Comparison of ENCODE assay signal across 1 cellular context in the genomic region with DNA sequence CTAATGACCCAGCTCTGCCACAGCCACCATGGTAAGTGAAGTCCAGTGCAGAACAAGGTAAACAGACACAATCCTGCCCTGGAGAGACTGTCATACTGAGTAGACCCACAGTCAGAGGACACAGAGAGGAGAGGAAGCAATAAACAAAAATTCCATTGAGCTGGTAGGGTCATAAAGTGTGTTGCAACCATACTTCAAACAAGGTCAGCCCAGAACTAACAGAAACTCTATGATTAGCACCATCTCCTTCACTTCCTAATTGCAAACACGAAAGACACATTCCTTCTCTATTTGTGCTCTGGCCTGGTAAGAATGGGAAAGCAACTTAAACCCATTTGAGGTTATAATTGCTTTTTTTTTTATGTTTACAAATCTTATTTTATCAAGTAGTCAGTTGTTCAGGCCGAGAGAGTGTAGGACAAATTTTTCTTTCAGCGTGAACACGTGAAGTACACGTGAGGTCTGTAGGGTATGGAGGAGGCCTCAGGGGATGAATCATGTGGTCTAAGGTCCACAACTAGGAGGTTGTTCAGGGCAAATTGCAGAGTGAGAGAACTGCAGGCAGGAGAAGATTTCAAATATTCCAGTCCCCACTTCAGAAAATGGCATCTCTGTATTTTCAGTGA.
A peak's percentile ranks its signal among the peaks of the same experiment; 100 is the strongest.
TF ChIP-seq lines count a peak whose summit lies in the region.

No MANE protein-coding gene starts in this region.

TF ChIP-seq in HepG2, 621 proteins besides CTCF, POLR2A, EP300 and RAD21 (continued from another document and continues in another):
- TF ChIP-seq, protein P1, sequence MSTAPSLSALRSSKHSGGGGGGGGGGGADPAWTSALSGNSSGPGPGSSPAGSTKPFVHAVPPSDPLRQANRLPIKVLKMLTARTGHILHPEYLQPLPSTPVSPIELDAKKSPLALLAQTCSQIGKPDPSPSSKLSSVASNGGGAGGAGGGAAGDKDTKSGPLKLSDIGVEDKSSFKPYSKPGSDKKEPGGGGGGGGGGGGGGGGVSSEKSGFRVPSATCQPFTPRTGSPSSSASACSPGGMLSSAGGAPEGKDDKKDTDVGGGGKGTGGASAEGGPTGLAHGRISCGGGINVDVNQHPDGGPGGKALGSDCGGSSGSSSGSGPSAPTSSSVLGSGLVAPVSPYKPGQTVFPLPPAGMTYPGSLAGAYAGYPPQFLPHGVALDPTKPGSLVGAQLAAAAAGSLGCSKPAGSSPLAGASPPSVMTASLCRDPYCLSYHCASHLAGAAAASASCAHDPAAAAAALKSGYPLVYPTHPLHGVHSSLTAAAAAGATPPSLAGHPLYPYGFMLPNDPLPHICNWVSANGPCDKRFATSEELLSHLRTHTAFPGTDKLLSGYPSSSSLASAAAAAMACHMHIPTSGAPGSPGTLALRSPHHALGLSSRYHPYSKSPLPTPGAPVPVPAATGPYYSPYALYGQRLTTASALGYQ (CRISPR knock-in tag; IDR thresholded peaks at IDR 0.05) = peak; percentile 97
- peak; percentile 95 for TF ChIP-seq ELF3 (CRISPR knock-in tag; IDR thresholded peaks at IDR 0.05)
- peak; percentile 44; the same call in 1 of the 2 replicates for TF ChIP-seq ZNF563 (CRISPR knock-in tag; IDR thresholded peaks at IDR 0.05)
- TF ChIP-seq MTF1 (CRISPR knock-in tag; IDR thresholded peaks at IDR 0.05) = no peak
- no peak for TF ChIP-seq ZNF329 (CRISPR knock-in tag; IDR thresholded peaks at IDR 0.05; ENCODE audit: low read depth)
- TF ChIP-seq, protein P2, sequence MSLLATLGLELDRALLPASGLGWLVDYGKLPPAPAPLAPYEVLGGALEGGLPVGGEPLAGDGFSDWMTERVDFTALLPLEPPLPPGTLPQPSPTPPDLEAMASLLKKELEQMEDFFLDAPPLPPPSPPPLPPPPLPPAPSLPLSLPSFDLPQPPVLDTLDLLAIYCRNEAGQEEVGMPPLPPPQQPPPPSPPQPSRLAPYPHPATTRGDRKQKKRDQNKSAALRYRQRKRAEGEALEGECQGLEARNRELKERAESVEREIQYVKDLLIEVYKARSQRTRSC (CRISPR knock-in tag; IDR thresholded peaks at IDR 0.05; ENCODE audit: low read depth) = peak; percentile 95
- TF ChIP-seq, protein P3, sequence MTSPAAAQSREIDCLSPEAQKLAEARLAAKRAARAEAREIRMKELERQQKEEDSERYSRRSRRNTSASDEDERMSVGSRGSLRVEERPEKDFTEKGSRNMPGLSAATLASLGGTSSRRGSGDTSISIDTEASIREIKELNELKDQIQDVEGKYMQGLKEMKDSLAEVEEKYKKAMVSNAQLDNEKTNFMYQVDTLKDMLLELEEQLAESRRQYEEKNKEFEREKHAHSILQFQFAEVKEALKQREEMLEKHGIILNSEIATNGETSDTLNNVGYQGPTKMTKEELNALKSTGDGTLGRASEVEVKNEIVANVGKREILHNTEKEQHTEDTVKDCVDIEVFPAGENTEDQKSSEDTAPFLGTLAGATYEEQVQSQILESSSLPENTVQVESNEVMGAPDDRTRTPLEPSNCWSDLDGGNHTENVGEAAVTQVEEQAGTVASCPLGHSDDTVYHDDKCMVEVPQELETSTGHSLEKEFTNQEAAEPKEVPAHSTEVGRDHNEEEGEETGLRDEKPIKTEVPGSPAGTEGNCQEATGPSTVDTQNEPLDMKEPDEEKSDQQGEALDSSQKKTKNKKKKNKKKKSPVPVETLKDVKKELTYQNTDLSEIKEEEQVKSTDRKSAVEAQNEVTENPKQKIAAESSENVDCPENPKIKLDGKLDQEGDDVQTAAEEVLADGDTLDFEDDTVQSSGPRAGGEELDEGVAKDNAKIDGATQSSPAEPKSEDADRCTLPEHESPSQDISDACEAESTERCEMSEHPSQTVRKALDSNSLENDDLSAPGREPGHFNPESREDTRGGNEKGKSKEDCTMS (CRISPR knock-in tag; conservative IDR thresholded peaks at IDR 0.05) = peak; percentile 43; the same call in 1 of the 2 replicates
- TF ChIP-seq JUND (CRISPR knock-in tag; IDR thresholded peaks at IDR 0.05) = peak; percentile 93
- TF ChIP-seq DR1 (CRISPR knock-in tag; IDR thresholded peaks at IDR 0.05) = 0 out of 2 replicates have a peak, but pooled peaks have one; percentile 28
- no peak for TF ChIP-seq KAT2B (IDR thresholded peaks at IDR 0.05; ENCODE audit: borderline replicate concordance, low read depth, low read length)
- TF ChIP-seq ZNF790 (CRISPR knock-in tag; IDR thresholded peaks at IDR 0.05; ENCODE audit: borderline replicate concordance) = no peak
- peak; percentile 75; the same call in 1 of the 2 replicates for TF ChIP-seq ZNF557 (CRISPR knock-in tag; IDR thresholded peaks at IDR 0.05)
- TF ChIP-seq ZIK1 (CRISPR knock-in tag; IDR thresholded peaks at IDR 0.05; ENCODE audit: borderline replicate concordance, low read depth) = peak; percentile 78; the same call in 1 of the 2 replicates
- TF ChIP-seq, protein P4, sequence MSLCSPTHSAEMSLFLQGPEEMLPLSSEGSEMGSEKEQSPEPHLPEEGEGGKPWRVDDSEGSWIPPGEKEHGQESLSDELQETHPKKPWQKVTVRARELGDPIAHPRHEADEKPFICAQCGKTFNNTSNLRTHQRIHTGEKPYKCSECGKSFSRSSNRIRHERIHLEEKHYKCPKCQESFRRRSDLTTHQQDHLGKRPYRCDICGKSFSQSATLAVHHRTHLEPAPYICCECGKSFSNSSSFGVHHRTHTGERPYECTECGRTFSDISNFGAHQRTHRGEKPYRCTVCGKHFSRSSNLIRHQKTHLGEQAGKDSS (CRISPR knock-in tag; IDR thresholded peaks at IDR 0.05; ENCODE audit: borderline replicate concordance, low read depth) = peak; percentile 51; the same call in 1 of the 2 replicates
- TF ChIP-seq, protein P5, sequence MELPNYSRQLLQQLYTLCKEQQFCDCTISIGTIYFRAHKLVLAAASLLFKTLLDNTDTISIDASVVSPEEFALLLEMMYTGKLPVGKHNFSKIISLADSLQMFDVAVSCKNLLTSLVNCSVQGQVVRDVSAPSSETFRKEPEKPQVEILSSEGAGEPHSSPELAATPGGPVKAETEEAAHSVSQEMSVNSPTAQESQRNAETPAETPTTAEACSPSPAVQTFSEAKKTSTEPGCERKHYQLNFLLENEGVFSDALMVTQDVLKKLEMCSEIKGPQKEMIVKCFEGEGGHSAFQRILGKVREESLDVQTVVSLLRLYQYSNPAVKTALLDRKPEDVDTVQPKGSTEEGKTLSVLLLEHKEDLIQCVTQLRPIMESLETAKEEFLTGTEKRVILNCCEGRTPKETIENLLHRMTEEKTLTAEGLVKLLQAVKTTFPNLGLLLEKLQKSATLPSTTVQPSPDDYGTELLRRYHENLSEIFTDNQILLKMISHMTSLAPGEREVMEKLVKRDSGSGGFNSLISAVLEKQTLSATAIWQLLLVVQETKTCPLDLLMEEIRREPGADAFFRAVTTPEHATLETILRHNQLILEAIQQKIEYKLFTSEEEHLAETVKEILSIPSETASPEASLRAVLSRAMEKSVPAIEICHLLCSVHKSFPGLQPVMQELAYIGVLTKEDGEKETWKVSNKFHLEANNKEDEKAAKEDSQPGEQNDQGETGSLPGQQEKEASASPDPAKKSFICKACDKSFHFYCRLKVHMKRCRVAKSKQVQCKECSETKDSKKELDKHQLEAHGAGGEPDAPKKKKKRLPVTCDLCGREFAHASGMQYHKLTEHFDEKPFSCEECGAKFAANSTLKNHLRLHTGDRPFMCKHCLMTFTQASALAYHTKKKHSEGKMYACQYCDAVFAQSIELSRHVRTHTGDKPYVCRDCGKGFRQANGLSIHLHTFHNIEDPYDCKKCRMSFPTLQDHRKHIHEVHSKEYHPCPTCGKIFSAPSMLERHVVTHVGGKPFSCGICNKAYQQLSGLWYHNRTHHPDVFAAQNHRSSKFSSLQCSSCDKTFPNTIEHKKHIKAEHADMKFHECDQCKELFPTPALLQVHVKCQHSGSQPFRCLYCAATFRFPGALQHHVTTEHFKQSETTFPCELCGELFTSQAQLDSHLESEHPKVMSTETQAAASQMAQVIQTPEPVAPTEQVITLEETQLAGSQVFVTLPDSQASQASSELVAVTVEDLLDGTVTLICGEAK (IDR thresholded peaks at IDR 0.05) = no peak
- TF ChIP-seq, protein P5 (CRISPR knock-in tag; IDR thresholded peaks at IDR 0.05) = peak; percentile 45; the same call in 1 of the 2 replicates
- no peak for TF ChIP-seq RBM22 (optimal IDR thresholded peaks at IDR 0.05; ENCODE audit: low read length)
- TF ChIP-seq, protein P6, sequence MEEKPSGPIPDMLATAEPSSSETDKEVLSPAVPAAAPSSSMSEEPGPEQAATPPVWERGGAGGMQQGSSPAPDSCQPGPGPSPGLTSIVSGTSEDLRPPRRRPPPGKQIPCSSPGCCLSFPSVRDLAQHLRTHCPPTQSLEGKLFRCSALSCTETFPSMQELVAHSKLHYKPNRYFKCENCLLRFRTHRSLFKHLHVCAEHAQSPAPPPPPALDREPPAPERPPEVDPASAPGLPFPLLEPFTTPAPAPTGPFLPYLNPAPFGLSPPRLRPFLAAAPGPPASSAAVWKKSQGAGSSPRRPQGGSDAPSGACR (CRISPR knock-in tag; IDR thresholded peaks at IDR 0.05) = peak; percentile 86; the same call in 1 of the 2 replicates
- TF ChIP-seq HMGA1 (CRISPR knock-in tag; conservative IDR thresholded peaks at IDR 0.05) = no peak
- TF ChIP-seq HES4 (CRISPR knock-in tag; IDR thresholded peaks at IDR 0.05; ENCODE audit: borderline replicate concordance) = 0 out of 2 replicates have a peak, but pooled peaks have one; percentile 21
- no peak for TF ChIP-seq PAF1 (CRISPR knock-in tag; IDR thresholded peaks at IDR 0.05)
- peak; percentile 96 for TF ChIP-seq ZNF709 (CRISPR knock-in tag; IDR thresholded peaks at IDR 0.05)
- no peak for TF ChIP-seq NFKB2 (CRISPR knock-in tag; IDR thresholded peaks at IDR 0.05; ENCODE audit: borderline replicate concordance)
- TF ChIP-seq, protein P7, sequence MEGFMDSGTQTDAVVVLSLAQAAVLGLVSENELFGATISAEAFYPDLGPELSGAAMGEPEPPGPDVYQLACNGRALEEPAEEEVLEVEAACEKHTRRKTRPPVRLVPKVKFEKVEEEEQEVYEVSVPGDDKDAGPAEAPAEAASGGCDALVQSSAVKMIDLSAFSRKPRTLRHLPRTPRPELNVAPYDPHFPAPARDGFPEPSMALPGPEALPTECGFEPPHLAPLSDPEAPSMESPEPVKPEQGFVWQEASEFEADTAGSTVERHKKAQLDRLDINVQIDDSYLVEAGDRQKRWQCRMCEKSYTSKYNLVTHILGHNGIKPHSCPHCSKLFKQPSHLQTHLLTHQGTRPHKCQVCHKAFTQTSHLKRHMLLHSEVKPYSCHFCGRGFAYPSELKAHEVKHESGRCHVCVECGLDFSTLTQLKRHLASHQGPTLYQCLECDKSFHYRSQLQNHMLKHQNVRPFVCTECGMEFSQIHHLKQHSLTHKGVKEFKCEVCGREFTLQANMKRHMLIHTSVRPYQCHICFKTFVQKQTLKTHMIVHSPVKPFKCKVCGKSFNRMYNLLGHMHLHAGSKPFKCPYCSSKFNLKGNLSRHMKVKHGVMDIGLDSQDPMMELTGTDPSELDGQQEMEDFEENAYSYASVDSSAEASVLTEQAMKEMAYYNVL (CRISPR knock-in tag; IDR thresholded peaks at IDR 0.05; ENCODE audit: borderline replicate concordance) = peak; percentile 65
- peak; percentile 70; the same call in 1 of the 2 replicates for TF ChIP-seq ZKSCAN8 (CRISPR knock-in tag; IDR thresholded peaks at IDR 0.05; ENCODE audit: borderline replicate concordance)
- TF ChIP-seq ZNF333 (CRISPR knock-in tag; IDR thresholded peaks at IDR 0.05; ENCODE audit: borderline replicate concordance) = no peak
- no peak for TF ChIP-seq ZNF367 (CRISPR knock-in tag; IDR thresholded peaks at IDR 0.05; ENCODE audit: borderline replicate concordance)
- peak; percentile 47; the same call in 1 of the 2 replicates for TF ChIP-seq TEAD2 (CRISPR knock-in tag; IDR thresholded peaks at IDR 0.05)
- TF ChIP-seq, protein P8, sequence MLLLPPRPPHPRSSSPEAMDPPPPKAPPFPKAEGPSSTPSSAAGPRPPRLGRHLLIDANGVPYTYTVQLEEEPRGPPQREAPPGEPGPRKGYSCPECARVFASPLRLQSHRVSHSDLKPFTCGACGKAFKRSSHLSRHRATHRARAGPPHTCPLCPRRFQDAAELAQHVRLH (CRISPR knock-in tag; IDR thresholded peaks at IDR 0.05; ENCODE audit: borderline replicate concordance, low read depth) = peak; percentile 87; the same call in 1 of the 2 replicates
- peak; percentile 72 for TF ChIP-seq ARNT2 (CRISPR knock-in tag; IDR thresholded peaks at IDR 0.05; ENCODE audit: low read depth)
- peak; percentile 99 for TF ChIP-seq SMAD3 (CRISPR knock-in tag; IDR thresholded peaks at IDR 0.05)
